ENCODE assay signal across 28 cellular contexts in genomic region chr14:59018460-59018859, GRCh38.
"Had no signal": no experiment of that assay in that cellular context is flagged by ENCODE, and none has a peak within 500 bp of the region (broad histone marks: within the 10 kb centered on the region; RNA-seq: fewer than 3 reads in every experiment).

No MANE protein-coding gene starts in this region.

- H3K4me1 ChIP-seq: left lung, lower lobe of right lung, pancreas, prostate gland, stomach, testis, thyroid gland, transverse colon, upper lobe of left lung, vagina had no signal

- DNase-seq: hypothalamus; kidney; left colon; left lung; lower lobe of right lung; naive thymus-derived CD8-positive, alpha-beta T cell; nucleus accumbens; pancreas; posterior cingulate gyrus; retina; stimulated activated CD4-positive, alpha-beta T cell treated with anti-CD3 and anti-CD28 coated beads, Interleukin-12 subunit alpha, Interleukin-12 subunit beta, amount 100 ng/mL, for 4 hours; stimulated activated CD4-positive, alpha-beta T cell treated with anti-CD3 and anti-CD28 coated beads, Interleukin-15, amount 100 ng/mL, for 24 hours; stimulated activated CD4-positive, alpha-beta T cell treated with anti-CD3 and anti-CD28 coated beads, Interleukin-2, amount 100 ng/mL, for 24 hours; stimulated activated CD4-positive, alpha-beta T cell treated with anti-CD3 and anti-CD28 coated beads, Interleukin-4, amount 100 ng/mL, for 1 hour; stimulated activated naive B cell treated with anti-CD40 and anti-IgM and Interleukin-4, amounts not matched to agents 10 μg/mL and 1 μg/mL and 100 μg/mL, for 72 hours; stimulated activated naive CD8-positive, alpha-beta T cell treated with anti-CD3 and anti-CD28 coated beads, Interleukin-15, Interleukin-2, amounts not matched to agents 100 U/mL and 50 U/mL, for 24 hours; stomach; testis; thyroid gland; transverse colon; upper lobe of left lung had no signal

- ATAC-seq: left colon; left lung; lower lobe of right lung; naive thymus-derived CD8-positive, alpha-beta T cell; pancreas; right cardiac atrium; sciatic nerve; stimulated activated naive B cell treated with anti-CD40 and anti-IgM and Interleukin-4, amounts not matched to agents 10 μg/mL and 1 μg/mL and 100 μg/mL, for 72 hours; stimulated activated naive CD8-positive, alpha-beta T cell treated with anti-CD3 and anti-CD28 coated beads, Interleukin-15, Interleukin-2, amounts not matched to agents 100 U/mL and 50 U/mL, for 24 hours had no signal

- H3K27me3 Mint-ChIP-seq: stimulated activated naive B cell treated with anti-CD40 and anti-IgM and Interleukin-4, amounts not matched to agents 10 μg/mL and 1 μg/mL and 100 μg/mL, for 72 hours had no signal

- H3K9me3 ChIP-seq: left lung, pancreas, prostate gland, testis, thyroid gland, transverse colon, upper lobe of left lung had no signal

- H3K27ac ChIP-seq: left lung, lower lobe of right lung, pancreas, prostate gland, skin epidermis, stomach, testis, thyroid gland, transverse colon, upper lobe of left lung, vagina had no signal

- H3K4me1 Mint-ChIP-seq: naive thymus-derived CD8-positive, alpha-beta T cell; nephron; neural crest cell; stimulated activated naive B cell treated with anti-CD40 and anti-IgM and Interleukin-4, amounts not matched to agents 10 μg/mL and 1 μg/mL and 100 μg/mL, for 72 hours had no signal

- H3K4me3 ChIP-seq: left lung, lower lobe of right lung, pancreas, prostate gland, skin epidermis, stomach, testis, thyroid gland, transverse colon, upper lobe of left lung, vagina had no signal

- H3K36me3 ChIP-seq: left lung, lower lobe of right lung, pancreas, prostate gland, stomach, thyroid gland, transverse colon, upper lobe of left lung, vagina had no signal

- H3K36me3 Mint-ChIP-seq: stimulated activated naive B cell treated with anti-CD40 and anti-IgM and Interleukin-4, amounts not matched to agents 10 μg/mL and 1 μg/mL and 100 μg/mL, for 72 hours had no signal

- H3K4me3 Mint-ChIP-seq: naive thymus-derived CD8-positive, alpha-beta T cell; nephron; neural crest cell; stimulated activated naive B cell treated with anti-CD40 and anti-IgM and Interleukin-4, amounts not matched to agents 10 μg/mL and 1 μg/mL and 100 μg/mL, for 72 hours had no signal

- H3K27me3 ChIP-seq: left lung, pancreas, stomach, testis, thyroid gland, transverse colon, upper lobe of left lung, vagina had no signal

- H3K27ac Mint-ChIP-seq: naive thymus-derived CD8-positive, alpha-beta T cell; stimulated activated naive B cell treated with anti-CD40 and anti-IgM and Interleukin-4, amounts not matched to agents 10 μg/mL and 1 μg/mL and 100 μg/mL, for 72 hours had no signal
